8 cellular contexts compared by ENCODE assay signal in the genomic region with DNA sequence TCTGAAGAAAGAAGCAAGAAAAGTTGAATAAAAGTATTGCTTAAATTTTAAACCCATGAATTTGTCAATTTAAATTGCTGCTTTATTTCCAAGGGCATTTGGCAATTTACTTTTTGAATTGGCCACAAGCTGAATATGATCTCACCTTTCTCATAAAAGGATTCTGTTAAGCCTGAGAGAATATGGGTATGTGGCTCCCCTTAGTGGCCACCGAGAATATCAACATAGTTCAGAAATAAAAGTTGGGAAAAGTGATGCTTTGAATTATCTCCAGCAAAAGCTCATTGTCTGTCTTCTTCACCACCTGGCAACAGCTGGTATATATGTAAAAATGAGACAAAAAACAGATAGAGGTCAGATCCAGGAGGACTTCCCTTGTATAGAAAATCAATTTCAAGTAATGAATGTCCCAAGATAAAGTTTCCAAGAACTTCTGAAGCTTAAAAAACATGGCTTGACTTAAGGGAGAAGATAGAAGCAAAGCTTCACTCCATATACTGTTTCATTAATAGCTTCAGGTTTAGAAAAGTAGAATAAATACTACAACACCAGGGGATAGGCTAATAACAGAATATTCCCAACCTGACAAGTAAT.
DNase-seq lines count a peak whose midpoint lies in the region; ATAC-seq and TF ChIP-seq lines count a peak whose summit lies in the region.

No MANE protein-coding gene starts in this region.

- intact Hi-C loops in gastrocnemius medialis (cut with DNase I; ENCODE audit: low total_unique reads): no loop called here

- no peaks in the 10 kb centered on the region for H3K9me3 ChIP-seq in gastrocnemius medialis

- TF ChIP-seq CTCF in fibroblast of the aortic adventitia (IDR thresholded peaks at IDR 0.05; ENCODE audit: insufficient read depth, low read length) (peak; percentile 64), gastrocnemius medialis (IDR thresholded peaks at IDR 0.05 in 4 of 5, conservative IDR thresholded peaks at IDR 0.05 in 1 of 5) (peak in 3 of 5 experiments; percentile 15 to 53 (median 28))

- H3K36me3 ChIP-seq in gastrocnemius medialis: no peaks in the 10 kb centered on the region

- TF ChIP-seq POLR2A in gastrocnemius medialis (IDR thresholded peaks at IDR 0.05): no peak

- no peak overlapping the region for H3K27ac Mint-ChIP-seq in activated T-helper 17 cell treated with anti-CD3 and anti-CD28 coated beads, Interleukin-2, amount 50 U/mL, for 72 hours

- no peak overlapping the region for H3K4me3 Mint-ChIP-seq in activated T-helper 17 cell treated with anti-CD3 and anti-CD28 coated beads, Interleukin-2, amount 50 U/mL, for 72 hours

- DNase-seq in DMS53 (lab: John Stamatoyannopoulos, UW): peak; percentile 67
- DNase-seq in SK-N-DZ (ENCODE audit: low spot score): peak; percentile 61
- DNase-seq in fibroblast of the aortic adventitia (ENCODE audit: low read depth): peak; percentile 53
- no peak for DNase-seq in gastrocnemius medialis

- no peaks in the 10 kb centered on the region for H3K4me1 ChIP-seq in gastrocnemius medialis

- H3K27me3 Mint-ChIP-seq in activated T-helper 17 cell treated with anti-CD3 and anti-CD28 coated beads, Interleukin-2, amount 50 U/mL, for 72 hours: no peaks in the 10 kb centered on the region

- ATAC-seq in GM19395 (IDR thresholded peaks at IDR 0.05; ENCODE audit: unreplicated experiment) (peak; percentile 74), HG03571 (IDR thresholded peaks at IDR 0.05; ENCODE audit: unreplicated experiment) (peak; percentile 67), gastrocnemius medialis (no peak), HG02571 (IDR thresholded peaks at IDR 0.05; ENCODE audit: unreplicated experiment) (no peak)
- no peak for ATAC-seq in activated T-helper 17 cell treated with anti-CD3 and anti-CD28 coated beads, Interleukin-2, amount 50 U/mL, for 72 hours (replicated peaks)

- no peaks in the 10 kb centered on the region for H3K9me3 Mint-ChIP-seq in activated T-helper 17 cell treated with anti-CD3 and anti-CD28 coated beads, Interleukin-2, amount 50 U/mL, for 72 hours

- H3K36me3 Mint-ChIP-seq in activated T-helper 17 cell treated with anti-CD3 and anti-CD28 coated beads, Interleukin-2, amount 50 U/mL, for 72 hours (ENCODE audit: low read depth): no peaks in the 10 kb centered on the region

- H3K4me3 ChIP-seq in fibroblast of the aortic adventitia (ENCODE audit: low read depth, low read length): no peak overlapping the region
- no peak overlapping the region for H3K4me3 ChIP-seq in gastrocnemius medialis

- H3K4me1 Mint-ChIP-seq in activated T-helper 17 cell treated with anti-CD3 and anti-CD28 coated beads, Interleukin-2, amount 50 U/mL, for 72 hours: no peaks in the 10 kb centered on the region

- in situ Hi-C loops in gastrocnemius medialis (cut with MboI; ENCODE audit: low sequenced_read_pairs in 4 of 4): loop anchor here in 1 of 4 donors (25.0 kb wide), 1 partner anchor 217 kb away; no protein-coding TSS in a partner anchor

- no peak overlapping the region for H3K27ac ChIP-seq in gastrocnemius medialis

- H3K27me3 ChIP-seq in gastrocnemius medialis: no peaks in the 10 kb centered on the region

Comparison
In these comparisons a context has a peak if more than half of its experiments do, and no peak if none do; other contexts are left out.
1. DNase-seq: peak in DMS53 (single experiment), SK-N-DZ (single experiment) and fibroblast of the aortic adventitia (single experiment); none in gastrocnemius medialis (0 of 2).
2. ATAC-seq: peak in GM19395 (single experiment) and HG03571 (single experiment); none in gastrocnemius medialis (0 of 2), HG02571 (single experiment) and activated T-helper 17 cell treated with anti-CD3 and anti-CD28 coated beads, Interleukin-2, amount 50 U/mL, for 72 hours (single experiment).